In the genomic region with DNA sequence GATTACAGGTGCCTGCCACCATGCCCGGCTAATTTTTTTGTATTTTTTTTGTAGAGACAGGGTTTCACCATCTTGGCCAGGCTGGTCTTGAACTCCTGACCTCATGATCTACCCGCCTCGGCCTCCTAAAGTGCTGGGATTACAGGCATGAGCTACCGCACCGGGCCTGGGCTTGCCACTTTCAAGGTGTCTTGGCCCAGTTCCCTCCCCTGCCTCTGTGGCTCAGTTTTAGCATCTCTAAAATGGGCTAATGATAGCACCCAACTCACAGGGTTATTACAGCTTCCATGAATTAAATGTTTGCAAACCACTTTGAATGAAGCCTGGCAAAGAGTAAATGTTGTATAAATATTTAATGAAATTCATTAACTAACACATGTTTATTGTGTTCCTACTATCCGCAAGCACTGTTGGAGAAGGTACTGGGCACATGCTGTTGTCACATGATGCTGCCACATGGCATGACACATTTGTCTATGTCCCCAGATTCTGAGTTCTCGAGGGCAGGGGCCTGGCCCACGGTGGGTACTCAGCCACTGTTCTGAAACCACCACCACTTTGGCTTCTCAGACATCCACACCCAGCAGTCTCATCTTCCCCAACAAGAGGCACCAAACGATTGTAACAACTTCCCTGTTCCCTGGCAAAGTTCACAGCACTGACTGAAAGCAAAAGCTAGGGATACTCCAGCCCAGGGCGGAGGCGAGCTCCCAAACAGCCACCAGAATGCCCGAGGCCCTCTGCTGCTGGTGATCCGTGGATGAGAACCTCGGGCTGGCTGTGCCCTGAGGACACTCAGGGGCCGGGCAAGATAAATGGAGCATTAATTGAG, we compare ENCODE assay signal across 10 cellular contexts.
DNase-seq lines count a peak whose midpoint lies in the region; ATAC-seq lines count a peak whose summit lies in the region.
"Had no signal": no experiment of that assay in that cellular context is flagged by ENCODE, and none has a peak within 500 bp of the region (broad histone marks: within the 10 kb centered on the region; RNA-seq: fewer than 3 reads in every experiment).

No MANE protein-coding gene starts in this region.

- H3K4me3 Mint-ChIP-seq in T-helper 2 cell treated with Interferon-gamma antibody and Interleukin-4, amounts not matched to agents 5 μg/mL and 100 μg/mL, for 36 hours, result no peak overlapping the region

- DNase-seq in CD1c-positive myeloid dendritic cell (ENCODE audit: extremely low spot score) (peak; percentile 47), epithelial cell of prostate (ENCODE audit: low read depth, low spot score) (no peak), SW 1271 (lab: John Stamatoyannopoulos, UW) (no peak)
- no peak for DNase-seq in T-helper 2 cell treated with Interferon-gamma antibody and Interleukin-4, amounts not matched to agents 5 μg/mL and 100 μg/mL, for 36 hours (ENCODE audit: low spot score)
- DNase-seq: effector CD4-positive, alpha-beta T cell; NCI-H446 had no signal

- no peak for ATAC-seq in HG03378 (IDR thresholded peaks at IDR 0.05; ENCODE audit: unreplicated experiment)
- no peak for ATAC-seq in GM19324 (IDR thresholded peaks at IDR 0.05; ENCODE audit: low FRiP score, unreplicated experiment)
- ATAC-seq in HG03469 (IDR thresholded peaks at IDR 0.05; ENCODE audit: unreplicated experiment), result no peak

- H3K27ac ChIP-seq in epithelial cell of prostate, result peak overlapping the region; percentile 92
- H3K27ac ChIP-seq in rectal smooth muscle tissue (ENCODE audit: low read depth, low read length), result peak overlapping the region; percentile 98

- H3K27ac Mint-ChIP-seq in T-helper 2 cell treated with Interferon-gamma antibody and Interleukin-4, amounts not matched to agents 5 μg/mL and 100 μg/mL, for 36 hours, result peak overlapping the region; percentile 32

- no peak overlapping the region for H3K9ac ChIP-seq in rectal smooth muscle tissue (ENCODE audit: low read length)

- H3K36me3 ChIP-seq in rectal smooth muscle tissue (ENCODE audit: control insufficient read depth, insufficient read depth, low read length), result no peaks in the 10 kb centered on the region

- peaks cover 65% of the 10 kb centered on the region for H3K4me1 ChIP-seq in rectal smooth muscle tissue (ENCODE audit: control insufficient read depth, insufficient read depth, low read length)

- no peaks in the 10 kb centered on the region for H3K9me3 Mint-ChIP-seq in T-helper 2 cell treated with Interferon-gamma antibody and Interleukin-4, amounts not matched to agents 5 μg/mL and 100 μg/mL, for 36 hours

- no peaks in the 10 kb centered on the region for H3K27me3 ChIP-seq in rectal smooth muscle tissue (ENCODE audit: control insufficient read depth, insufficient read depth, low read length)

- H3K27me3 Mint-ChIP-seq in T-helper 2 cell treated with Interferon-gamma antibody and Interleukin-4, amounts not matched to agents 5 μg/mL and 100 μg/mL, for 36 hours (ENCODE audit: low read depth), result no peaks in the 10 kb centered on the region

- H3K36me3 Mint-ChIP-seq in T-helper 2 cell treated with Interferon-gamma antibody and Interleukin-4, amounts not matched to agents 5 μg/mL and 100 μg/mL, for 36 hours (ENCODE audit: low read depth), result peaks cover 6% of the 10 kb centered on the region

- no peak overlapping the region for H3K4me3 ChIP-seq in rectal smooth muscle tissue (ENCODE audit: low read length)

- H3K4me1 Mint-ChIP-seq in T-helper 2 cell treated with Interferon-gamma antibody and Interleukin-4, amounts not matched to agents 5 μg/mL and 100 μg/mL, for 36 hours (ENCODE audit: low read depth), result peaks cover 67% of the 10 kb centered on the region
